In the genomic region with DNA sequence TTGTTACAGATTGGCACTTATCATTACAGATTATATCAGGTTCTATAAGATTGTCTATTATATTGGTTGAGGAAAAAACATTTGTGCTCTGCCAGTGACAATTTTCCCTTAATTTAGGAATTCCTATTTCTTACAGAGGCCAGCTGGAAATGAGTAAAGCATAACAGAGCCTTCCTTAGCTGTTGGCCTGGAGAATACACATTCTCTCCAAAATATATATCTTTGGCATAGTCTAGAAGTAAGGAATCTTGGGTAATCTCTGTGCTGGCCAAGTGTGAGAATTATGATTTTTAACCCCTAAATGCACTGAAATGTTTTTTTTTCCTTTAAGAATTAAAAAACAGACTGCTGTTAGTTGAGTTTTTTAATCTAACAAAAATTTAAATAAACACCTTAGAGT, we compare ENCODE assay signal across 29 cellular contexts. TPM values are rescaled to one million over a fixed set of nuclear protein-coding genes. Genes with fewer than 3 reads are reported as not detected.
"Had no signal": no experiment of that assay in that cellular context is flagged by ENCODE, and none has a peak within 500 bp of the region (broad histone marks: within the 10 kb centered on the region; RNA-seq: fewer than 3 reads in every experiment).

No MANE protein-coding gene starts in this region.

- H3K36me3 ChIP-seq: heart left ventricle, neural progenitor cell, ovary, thyroid gland had no signal

- H3K9ac ChIP-seq: neural progenitor cell had no signal

- H3K9me3 Mint-ChIP-seq: endodermal cell, type B pancreatic cell had no signal

- DNase-seq: effector CD4-positive, alpha-beta T cell; endodermal cell; erythroblast; heart left ventricle; hypothalamus; kidney glomerular epithelial cell; mammary epithelial cell; natural killer cell; nucleus accumbens; ovary; right cardiac atrium; small intestine; stimulated activated CD4-positive, alpha-beta T cell treated with anti-CD3 and anti-CD28 coated beads, Interleukin-12 subunit alpha, Interleukin-12 subunit beta, amount 100 ng/mL, for 4 hours; stimulated activated naive CD4-positive, alpha-beta T cell treated with Interleukin-2 at 50 U/mL for 16 hours; thyroid gland had no signal

- H3K4me3 Mint-ChIP-seq: endodermal cell, natural killer cell, neural progenitor cell, type B pancreatic cell had no signal

- H3K36me3 Mint-ChIP-seq: natural killer cell had no signal

- ATAC-seq: heart left ventricle, left lobe of liver, natural killer cell, right cardiac atrium had no signal

- H3K27me3 Mint-ChIP-seq: type B pancreatic cell had no signal

- H3K27ac Mint-ChIP-seq: endodermal cell, natural killer cell, neural progenitor cell, type B pancreatic cell had no signal

- H3K4me1 Mint-ChIP-seq: natural killer cell had no signal

- H3K27me3 ChIP-seq: heart left ventricle, neural progenitor cell, ovary, thyroid gland had no signal

- H3K4me3 ChIP-seq: coronary artery, heart left ventricle, neural progenitor cell, ovary, thyroid gland had no signal

- H3K4me2 ChIP-seq: neural progenitor cell had no signal

- H2AFZ ChIP-seq: neural progenitor cell had no signal

- H3K9me3 ChIP-seq: heart left ventricle, ovary, thyroid gland had no signal

- H3K4me1 ChIP-seq: heart left ventricle, thyroid gland had no signal

- H3K27ac ChIP-seq: coronary artery, heart left ventricle, neural progenitor cell, ovary, thyroid gland had no signal

RNA-seq across cellular contexts. Expression of gene MINAR2, which starts 29.1 kb away (rescaled TPM):
- total RNA-seq: chondrocyte, dermis microvascular lymphatic vessel endothelial cell, endothelial cell of umbilical vein, fibroblast of lung, frontal cortex, glomerular endothelial cell, heart left ventricle, left lobe of liver, lower leg skin, mammary epithelial cell, mucosa of gallbladder, myocyte, natural killer cell, posterior vena cava, right cardiac atrium, thyroid gland had no signal
- polyA plus RNA-seq: endothelial cell of umbilical vein, fibroblast of lung, heart left ventricle, mammary epithelial cell, right cardiac atrium, small intestine had no signal
